Comparison of ENCODE assay signal across 18 cellular contexts in genomic region chr10:127534074-127534473, GRCh38. TPM values are rescaled to one million over a fixed set of nuclear protein-coding genes. Genes with fewer than 3 reads are reported as not detected.
"Had no signal": no experiment of that assay in that cellular context is flagged by ENCODE, and none has a peak within 500 bp of the region (broad histone marks: within the 10 kb centered on the region; RNA-seq: fewer than 3 reads in every experiment).

No MANE protein-coding gene starts in this region.

- H3K27ac ChIP-seq: cardiac muscle cell, lower lobe of right lung, tibial nerve had no signal

- DNase-seq: activated CD4-positive, alpha-beta T cell treated with anti-CD3 and anti-CD28 coated beads, Interleukin-2, amount 10 ng/mL, durations not matched to agents 7 days and 5 days; activated CD4-positive, CD25-positive, alpha-beta regulatory T cell; activated CD8-positive, alpha-beta memory T cell treated with anti-CD3 and anti-CD28 coated beads, Interleukin-2, amount 50 U/mL, for 48 hours; activated gamma-delta T cell; activated T-cell treated with anti-CD3 and anti-CD28 coated beads, Interleukin-2, amount 50 U/mL, for 72 hours; left colon; lower lobe of right lung; midbrain; posterior cingulate gyrus; stimulated activated CD4-positive, alpha-beta T cell treated with anti-CD3 and anti-CD28 coated beads, Interleukin-4, amount 100 ng/mL, for 1 hour; stimulated activated naive CD4-positive, alpha-beta T cell; substantia nigra had no signal

- ATAC-seq: activated naive CD4-positive, alpha-beta T cell treated with anti-CD3 and anti-CD28 coated beads, Interleukin-2, amount 50 U/mL, for 72 hours; activated T-cell treated with anti-CD3 and anti-CD28 coated beads, Interleukin-2, amount 50 U/mL, for 72 hours; left colon had no signal

- H3K4me1 ChIP-seq: lower lobe of right lung, tibial nerve had no signal

- H3K9me3 ChIP-seq: lower lobe of right lung, tibial nerve had no signal

- H3K27me3 ChIP-seq: cardiac muscle cell, tibial nerve had no signal

- H3K36me3 ChIP-seq: cardiac muscle cell, lower lobe of right lung, tibial nerve had no signal

- H3K4me3 ChIP-seq: cardiac muscle cell, lower lobe of right lung, tibial nerve had no signal

RNA-seq across cellular contexts. Expression of gene NPS, which starts 15.0 kb away (rescaled TPM):
- total RNA-seq: activated CD4-positive, alpha-beta T cell treated with anti-CD3 and anti-CD28 coated beads, Interleukin-2, amount 10 ng/mL, durations not matched to agents 7 days and 5 days; activated naive CD4-positive, alpha-beta T cell treated with anti-CD3 and anti-CD28 coated beads, Interleukin-2, amount 50 U/mL, for 72 hours; activated T-cell treated with anti-CD3 and anti-CD28 coated beads, Interleukin-2, amount 50 U/mL, for 72 hours; cardiac muscle cell; left colon; lower lobe of right lung; skeletal muscle tissue; T-helper 2 cell treated with Interferon-gamma antibody and Interleukin-4, amounts not matched to agents 100 ng/mL and 5 ng/mL, for 36 hours; tibial nerve had no signal
- polyA plus RNA-seq: cardiac muscle cell, esophagus had no signal
